1 cellular context compared by ENCODE assay signal in genomic region chr6:111086685-111087084, GRCh38.
TF ChIP-seq lines count a peak whose summit lies in the region.

No MANE protein-coding gene starts in this region.

TF ChIP-seq in IMR-90, 13 proteins besides CTCF, POLR2A, EP300 and RAD21 (continued from another document):
- TF ChIP-seq, protein P1, sequence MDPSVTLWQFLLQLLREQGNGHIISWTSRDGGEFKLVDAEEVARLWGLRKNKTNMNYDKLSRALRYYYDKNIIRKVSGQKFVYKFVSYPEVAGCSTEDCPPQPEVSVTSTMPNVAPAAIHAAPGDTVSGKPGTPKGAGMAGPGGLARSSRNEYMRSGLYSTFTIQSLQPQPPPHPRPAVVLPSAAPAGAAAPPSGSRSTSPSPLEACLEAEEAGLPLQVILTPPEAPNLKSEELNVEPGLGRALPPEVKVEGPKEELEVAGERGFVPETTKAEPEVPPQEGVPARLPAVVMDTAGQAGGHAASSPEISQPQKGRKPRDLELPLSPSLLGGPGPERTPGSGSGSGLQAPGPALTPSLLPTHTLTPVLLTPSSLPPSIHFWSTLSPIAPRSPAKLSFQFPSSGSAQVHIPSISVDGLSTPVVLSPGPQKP (IDR thresholded peaks at IDR 0.05; ENCODE audit: borderline replicate concordance, low read depth, low read length) = no peak
- TF ChIP-seq SMC3 (IDR thresholded peaks at IDR 0.05; ENCODE audit: low read depth, low read length) = no peak
- TF ChIP-seq CHD1 (IDR thresholded peaks at IDR 0.05; ENCODE audit: low read depth, low read length) = no peak
- no peak for TF ChIP-seq MXI1 (IDR thresholded peaks at IDR 0.05; ENCODE audit: borderline replicate concordance, low read depth, low read length)
- TF ChIP-seq RCOR1 (IDR thresholded peaks at IDR 0.05; ENCODE audit: insufficient replicate concordance, low read length) = no peak
- TF ChIP-seq FOS (IDR thresholded peaks at IDR 0.05; ENCODE audit: low read depth, low read length) = no peak
